Comparison of ENCODE assay signal across 32 cellular contexts in the genomic region with DNA sequence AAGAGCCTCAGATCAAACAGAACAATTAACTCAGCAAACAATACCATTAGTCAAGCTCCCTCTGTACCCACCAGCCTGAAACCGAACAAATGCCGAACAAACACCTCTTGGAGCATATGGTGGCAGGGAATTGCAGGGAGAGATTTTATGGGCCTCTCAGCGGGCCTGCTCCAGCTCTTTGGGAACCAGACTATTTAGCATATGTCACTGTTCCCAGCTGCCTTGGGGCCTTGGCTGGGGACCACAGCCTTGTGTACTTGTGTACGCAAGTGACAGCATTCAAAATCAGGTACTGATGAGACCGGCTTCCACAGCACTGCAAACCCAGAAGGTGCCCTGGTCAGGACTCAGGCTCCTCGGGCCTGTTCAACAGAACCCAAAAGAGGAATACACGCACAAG.
DNase-seq lines count a peak whose midpoint lies in the region; ATAC-seq, FAIRE-seq and TF ChIP-seq lines count a peak whose summit lies in the region.
"Had no signal": no experiment of that assay in that cellular context is flagged by ENCODE, and none has a peak within 500 bp of the region (broad histone marks: within the 10 kb centered on the region; RNA-seq: fewer than 3 reads in every experiment).

No MANE protein-coding gene starts in this region.

- H3K23ac ChIP-seq in H1 (ENCODE audit: insufficient read length) = no peak overlapping the region

- no peak overlapping the region for H4K91ac ChIP-seq in H1 (replicated peaks; ENCODE audit: insufficient read length, low read length)

- no peaks in the 10 kb centered on the region for H3K27me3 Mint-ChIP-seq in activated T-helper 2 cell treated with anti-CD3 and anti-CD28 coated beads, Interferon-gamma antibody, Interleukin-2, Interleukin-4, amounts not matched to agents 10 μg/mL and 5 μg/mL and 100 μg/mL, durations not matched to agents 14 hours and 24 hours and 36 hours (ENCODE audit: low read depth)
- H3K27me3 Mint-ChIP-seq in activated CD4-positive, alpha-beta T cell treated with anti-CD3 and anti-CD28 coated beads, Interleukin-2, amount 10 ng/mL, durations not matched to agents 24 days and 14 days = peaks cover 2% of the 10 kb centered on the region
- H3K27me3 Mint-ChIP-seq: activated CD4-positive, alpha-beta memory T cell treated with anti-CD3 and anti-CD28 coated beads, Interleukin-2, amount 10 ng/mL, durations not matched to agents 7 days and 5 days had no signal

- H3K27me3 ChIP-seq in H1 (replicated peaks in 1 of 4; ENCODE audit: control insufficient read depth in 3 of 4, extremely low read depth in 1 of 4, insufficient read depth in 3 of 4, low read length in 3 of 4) = no peaks in the 10 kb centered on the region
- H3K27me3 ChIP-seq: ascending aorta, BLaER1, MG63, pancreas, Peyer's patch, spleen, uterus had no signal

- no peak overlapping the region for H3K4me2 ChIP-seq in H1 (ENCODE audit: insufficient read depth in 1 of 2, low read depth in 2 of 2, low read length in 2 of 2)
- H3K4me2 ChIP-seq: BLaER1 had no signal

- no peak for TF ChIP-seq POLR2A in H1 (IDR thresholded peaks at IDR 0.05; ENCODE audit: control extremely low read depth in 1 of 2, low read depth in 2 of 2, low read length in 2 of 2)

- TF ChIP-seq CTCF in H1 (IDR thresholded peaks at IDR 0.05; ENCODE audit: control extremely low read depth in 1 of 3, insufficient read depth in 1 of 3, low read depth in 1 of 3, low read length in 3 of 3) = no peak

- 0 out of 2 replicates have a peak overlapping the region, but pooled peaks have one; percentile 38 for H2AFZ ChIP-seq in H1 (ENCODE audit: low read length)
- H2AFZ ChIP-seq: GM23248 had no signal

- H3K14ac ChIP-seq in H1 (ENCODE audit: insufficient read length) = peak overlapping the region; percentile 20

- intact Hi-C loops in activated T-helper 2 cell treated with anti-CD3 and anti-CD28 coated beads, Interferon-gamma antibody, Interleukin-2, Interleukin-4, amounts not matched to agents 10 μg/mL and 5 μg/mL and 100 μg/mL, durations not matched to agents 14 hours and 24 hours and 36 hours (cut with micrococcal nuclease) = no loop called here
- intact Hi-C loops in activated CD4-positive, alpha-beta T cell treated with anti-CD3 and anti-CD28 coated beads, Interleukin-2, amount 10 ng/mL, durations not matched to agents 24 days and 14 days (cut with micrococcal nuclease) = no loop called here

- H3K4me1 ChIP-seq in H1 (replicated peaks in 1 of 4; ENCODE audit: control insufficient read depth in 3 of 4, insufficient read depth in 4 of 4, low read length in 3 of 4) = no peaks in the 10 kb centered on the region
- H3K4me1 ChIP-seq: ascending aorta, pancreas, Peyer's patch, spleen, uterus had no signal

- no peak overlapping the region for H2BK5ac ChIP-seq in H1 (ENCODE audit: low read depth, low read length)

- no peak overlapping the region for H3K18ac ChIP-seq in H1 (ENCODE audit: extremely low read depth, low read length)

- CTCF ChIA-PET in H1 (lab: Charles Lee; ENCODE audit: partially characterized antibody) = no interaction called here

- H3K4me3 ChIP-seq in H1 (ENCODE audit: extremely low read depth in 1 of 4, insufficient read depth in 2 of 4, low read depth in 3 of 4, low read length in 4 of 4) = no peak overlapping the region
- H3K4me3 ChIP-seq: ascending aorta, BLaER1, GM23248, lung, MG63, mucosa of descending colon, pancreas, Peyer's patch, spleen, uterus had no signal

- H2AK5ac ChIP-seq in H1 (ENCODE audit: low read depth, low read length) = no peak overlapping the region

- no peaks in the 10 kb centered on the region for H3K23me2 ChIP-seq in H1 (ENCODE audit: low read depth, low read length)

- H3K4ac ChIP-seq in H1 (replicated peaks; ENCODE audit: insufficient read length, low read depth, low read length) = no peak overlapping the region

- no peak overlapping the region for H3K9ac ChIP-seq in H1 (replicated peaks in 1 of 4; ENCODE audit: extremely low read depth in 1 of 4, low read depth in 3 of 4, low read length in 3 of 4)
- H3K9ac ChIP-seq: BLaER1, GM23248 had no signal

- no peaks in the 10 kb centered on the region for H3K36me3 Mint-ChIP-seq in activated T-helper 2 cell treated with anti-CD3 and anti-CD28 coated beads, Interferon-gamma antibody, Interleukin-2, Interleukin-4, amounts not matched to agents 10 μg/mL and 5 μg/mL and 100 μg/mL, durations not matched to agents 14 hours and 24 hours and 36 hours (ENCODE audit: low read depth)
- H3K36me3 Mint-ChIP-seq in activated CD4-positive, alpha-beta T cell treated with anti-CD3 and anti-CD28 coated beads, Interleukin-2, amount 10 ng/mL, durations not matched to agents 24 days and 14 days (ENCODE audit: low read depth) = no peaks in the 10 kb centered on the region
- H3K36me3 Mint-ChIP-seq: activated naive CD8-positive, alpha-beta T cell; stimulated activated memory B cell treated with anti-CD40 and anti-IgM and Interleukin-4, amounts not matched to agents 10 μg/mL and 1 μg/mL and 100 μg/mL, for 72 hours had no signal

- H3K36me3 ChIP-seq in H1 (ENCODE audit: control insufficient read depth in 2 of 4, insufficient read depth in 4 of 4, low read length in 3 of 4) = no peaks in the 10 kb centered on the region
- H3K36me3 ChIP-seq: ascending aorta, BLaER1, MG63, pancreas, Peyer's patch, spleen, uterus had no signal

- H3K79me1 ChIP-seq in H1 (ENCODE audit: low read depth, low read length) = no peaks in the 10 kb centered on the region

- H3K27ac Mint-ChIP-seq in activated T-helper 2 cell treated with anti-CD3 and anti-CD28 coated beads, Interferon-gamma antibody, Interleukin-2, Interleukin-4, amounts not matched to agents 10 μg/mL and 5 μg/mL and 100 μg/mL, durations not matched to agents 14 hours and 24 hours and 36 hours = no peak overlapping the region
- no peak overlapping the region for H3K27ac Mint-ChIP-seq in activated CD4-positive, alpha-beta T cell treated with anti-CD3 and anti-CD28 coated beads, Interleukin-2, amount 10 ng/mL, durations not matched to agents 24 days and 14 days
- H3K27ac Mint-ChIP-seq: activated CD4-positive, alpha-beta memory T cell treated with anti-CD3 and anti-CD28 coated beads, Interleukin-2, amount 10 ng/mL, durations not matched to agents 7 days and 5 days; activated naive CD8-positive, alpha-beta T cell; nephron; stimulated activated memory B cell treated with anti-CD40 and anti-IgM and Interleukin-4, amounts not matched to agents 10 μg/mL and 1 μg/mL and 100 μg/mL, for 72 hours had no signal

- H3K9me3 ChIP-seq in H1 (ENCODE audit: insufficient read depth in 2 of 2, low read depth in 1 of 2, low read length in 1 of 2) = peaks cover 0 to 6% of the 10 kb centered on the region in 2 experiments; a peak in 1 of 4 replicates
- H3K9me3 ChIP-seq: ascending aorta, BLaER1, MG63, mucosa of descending colon, pancreas, Peyer's patch, uterus had no signal

- H4K5ac ChIP-seq in H1 (ENCODE audit: insufficient read length, low read depth, low read length) = no peak overlapping the region

- H3K4me3 Mint-ChIP-seq in activated T-helper 2 cell treated with anti-CD3 and anti-CD28 coated beads, Interferon-gamma antibody, Interleukin-2, Interleukin-4, amounts not matched to agents 10 μg/mL and 5 μg/mL and 100 μg/mL, durations not matched to agents 14 hours and 24 hours and 36 hours (ENCODE audit: low read depth) = no peak overlapping the region
- no peak overlapping the region for H3K4me3 Mint-ChIP-seq in activated CD4-positive, alpha-beta T cell treated with anti-CD3 and anti-CD28 coated beads, Interleukin-2, amount 10 ng/mL, durations not matched to agents 24 days and 14 days
- H3K4me3 Mint-ChIP-seq: activated CD4-positive, alpha-beta memory T cell treated with anti-CD3 and anti-CD28 coated beads, Interleukin-2, amount 10 ng/mL, durations not matched to agents 7 days and 5 days; activated naive CD8-positive, alpha-beta T cell; nephron; stimulated activated memory B cell treated with anti-CD40 and anti-IgM and Interleukin-4, amounts not matched to agents 10 μg/mL and 1 μg/mL and 100 μg/mL, for 72 hours had no signal

- no peak overlapping the region for H3K27ac ChIP-seq in H1 (ENCODE audit: low read depth, low read length)
- H3K27ac ChIP-seq: ascending aorta, BLaER1, GM23248, pancreas, Peyer's patch, spleen, uterus had no signal

- no peak overlapping the region for H2BK120ac ChIP-seq in H1 (replicated peaks; ENCODE audit: low read depth, low read length)

- H3K79me2 ChIP-seq in H1 (ENCODE audit: control insufficient read depth in 1 of 2, insufficient read depth in 2 of 2, low read length in 2 of 2) = no peaks in the 10 kb centered on the region

- TF ChIP-seq RAD21 in H1 (IDR thresholded peaks at IDR 0.05 in 1 of 2, conservative IDR thresholded peaks at IDR 0.05 in 1 of 2; ENCODE audit: low read depth in 2 of 2, low read length in 2 of 2) = no peak

- H4K8ac ChIP-seq in H1 (ENCODE audit: extremely low read depth, insufficient read depth, low read length) = no peak overlapping the region

- no peak overlapping the region for H3K56ac ChIP-seq in H1 (replicated peaks; ENCODE audit: insufficient read length, low read depth, low read length)

- no peak for ATAC-seq in GM18511 (IDR thresholded peaks at IDR 0.05; ENCODE audit: unreplicated experiment)
- no peak for ATAC-seq in HG03342 (IDR thresholded peaks at IDR 0.05; ENCODE audit: unreplicated experiment)
- ATAC-seq: activated CD4-positive, CD25-positive, alpha-beta regulatory T cell treated with anti-CD3 and anti-CD28 coated beads, Interleukin-2, amount 50 U/mL, for 24 hours; mucosa of descending colon; pancreas; right cardiac atrium; stimulated activated memory B cell treated with anti-CD40 and anti-IgM and Interleukin-4, amounts not matched to agents 10 μg/mL and 1 μg/mL and 100 μg/mL, for 72 hours had no signal

- H2BK12ac ChIP-seq in H1 (ENCODE audit: low read depth, low read length) = no peak overlapping the region

- POLR2A ChIA-PET in H1 (lab: Charles Lee; ENCODE audit: partially characterized antibody) = no interaction called here

- H3K9me3 Mint-ChIP-seq in activated T-helper 2 cell treated with anti-CD3 and anti-CD28 coated beads, Interferon-gamma antibody, Interleukin-2, Interleukin-4, amounts not matched to agents 10 μg/mL and 5 μg/mL and 100 μg/mL, durations not matched to agents 14 hours and 24 hours and 36 hours = no peaks in the 10 kb centered on the region
- no peaks in the 10 kb centered on the region for H3K9me3 Mint-ChIP-seq in activated CD4-positive, alpha-beta T cell treated with anti-CD3 and anti-CD28 coated beads, Interleukin-2, amount 10 ng/mL, durations not matched to agents 24 days and 14 days
- H3K9me3 Mint-ChIP-seq: activated CD4-positive, alpha-beta memory T cell treated with anti-CD3 and anti-CD28 coated beads, Interleukin-2, amount 10 ng/mL, durations not matched to agents 7 days and 5 days; stimulated activated memory B cell treated with anti-CD40 and anti-IgM and Interleukin-4, amounts not matched to agents 10 μg/mL and 1 μg/mL and 100 μg/mL, for 72 hours had no signal

- DNase-seq in COR-L47 (lab: John Stamatoyannopoulos, UW) (peak; percentile 80), NCI-H1092 treated with DMSO at 0.1 percent for 48 hours (lab: John Stamatoyannopoulos, UW) (peak; percentile 54), NCI-H2171 (lab: John Stamatoyannopoulos, UW) (peak; percentile 35), H1 (ENCODE audit: low read depth in 1 of 2, low spot score in 2 of 2) (no peak)
- no peak for DNase-seq in activated T-helper 2 cell treated with anti-CD3 and anti-CD28 coated beads, Interferon-gamma antibody, Interleukin-2, Interleukin-4, amounts not matched to agents 10 μg/mL and 5 μg/mL and 100 μg/mL, durations not matched to agents 14 hours and 24 hours and 36 hours (ENCODE audit: low spot score)
- no peak for DNase-seq in activated CD4-positive, alpha-beta T cell treated with anti-CD3 and anti-CD28 coated beads, Interleukin-2, amount 10 ng/mL, durations not matched to agents 24 days and 14 days
- DNase-seq: ACHN; activated CD4-positive, alpha-beta memory T cell treated with anti-CD3 and anti-CD28 coated beads, Interleukin-2, amount 10 ng/mL, durations not matched to agents 7 days and 5 days; Calu3; dermis blood vessel endothelial cell; GM23248; kidney glomerular epithelial cell; MG63; mucosa of descending colon; NCI-H2107; NK-92 treated with Interleukin-12 subunit alpha and Interleukin-12 subunit beta, amount 100 ng/mL, for 24 hours; Peyer's patch; right cardiac atrium; spleen; stimulated activated CD4-positive, alpha-beta T cell treated with anti-CD3 and anti-CD28 coated beads, Interleukin-4, amount 100 ng/mL, for 1 hour; uterus had no signal

- 96% methylated on average over 7 of the region's 7 CpGs; no CpG with 5 or more reads in 1 of the 2 experiments for WGBS in H1 (ENCODE audit: extremely low coverage in 1 of 2, insufficient coverage in 1 of 2, insufficient read length in 1 of 2, insufficient replicate concordance in 2 of 2, low coverage in 1 of 2, low lambda C conversion rate in 2 of 2, missing lambda C conversion rate in 1 of 2), 2 experiments

- FAIRE-seq in H1 (lab: Jason Lieb, UNC) = no peak
- FAIRE-seq: pancreas, TTC549 had no signal

- H4K20me1 ChIP-seq in H1 (replicated peaks in 1 of 2; ENCODE audit: control insufficient read depth in 1 of 2, insufficient read depth in 2 of 2, low read length in 2 of 2) = no peaks in the 10 kb centered on the region
- H4K20me1 ChIP-seq: BLaER1 had no signal

- H3K4me1 Mint-ChIP-seq in activated T-helper 2 cell treated with anti-CD3 and anti-CD28 coated beads, Interferon-gamma antibody, Interleukin-2, Interleukin-4, amounts not matched to agents 10 μg/mL and 5 μg/mL and 100 μg/mL, durations not matched to agents 14 hours and 24 hours and 36 hours (ENCODE audit: low read depth) = no peaks in the 10 kb centered on the region
- no peaks in the 10 kb centered on the region for H3K4me1 Mint-ChIP-seq in activated CD4-positive, alpha-beta T cell treated with anti-CD3 and anti-CD28 coated beads, Interleukin-2, amount 10 ng/mL, durations not matched to agents 24 days and 14 days
- H3K4me1 Mint-ChIP-seq: activated CD4-positive, alpha-beta memory T cell treated with anti-CD3 and anti-CD28 coated beads, Interleukin-2, amount 10 ng/mL, durations not matched to agents 7 days and 5 days; nephron; stimulated activated memory B cell treated with anti-CD40 and anti-IgM and Interleukin-4, amounts not matched to agents 10 μg/mL and 1 μg/mL and 100 μg/mL, for 72 hours had no signal

- H2BK20ac ChIP-seq in H1 (ENCODE audit: low read length) = no peak overlapping the region

- no peak overlapping the region for H2BK15ac ChIP-seq in H1 (ENCODE audit: low read length)

- no peak for TF ChIP-seq EP300 in H1 (IDR thresholded peaks at IDR 0.05; ENCODE audit: borderline replicate concordance in 1 of 2, low read depth in 2 of 2, low read length in 2 of 2)

Comparison
In these comparisons a context has a peak if more than half of its experiments do, and no peak if none do; other contexts are left out.
1. DNase-seq: peak in COR-L47 (single experiment), NCI-H1092 treated with DMSO at 0.1 percent for 48 hours (single experiment) and NCI-H2171 (single experiment); none in H1 (0 of 2), activated T-helper 2 cell treated with anti-CD3 and anti-CD28 coated beads, Interferon-gamma antibody, Interleukin-2, Interleukin-4, amounts not matched to agents 10 μg/mL and 5 μg/mL and 100 μg/mL, durations not matched to agents 14 hours and 24 hours and 36 hours (single experiment) and activated CD4-positive, alpha-beta T cell treated with anti-CD3 and anti-CD28 coated beads, Interleukin-2, amount 10 ng/mL, durations not matched to agents 24 days and 14 days (single experiment).